ENCODE assay signal across 24 cellular contexts in the genomic region with DNA sequence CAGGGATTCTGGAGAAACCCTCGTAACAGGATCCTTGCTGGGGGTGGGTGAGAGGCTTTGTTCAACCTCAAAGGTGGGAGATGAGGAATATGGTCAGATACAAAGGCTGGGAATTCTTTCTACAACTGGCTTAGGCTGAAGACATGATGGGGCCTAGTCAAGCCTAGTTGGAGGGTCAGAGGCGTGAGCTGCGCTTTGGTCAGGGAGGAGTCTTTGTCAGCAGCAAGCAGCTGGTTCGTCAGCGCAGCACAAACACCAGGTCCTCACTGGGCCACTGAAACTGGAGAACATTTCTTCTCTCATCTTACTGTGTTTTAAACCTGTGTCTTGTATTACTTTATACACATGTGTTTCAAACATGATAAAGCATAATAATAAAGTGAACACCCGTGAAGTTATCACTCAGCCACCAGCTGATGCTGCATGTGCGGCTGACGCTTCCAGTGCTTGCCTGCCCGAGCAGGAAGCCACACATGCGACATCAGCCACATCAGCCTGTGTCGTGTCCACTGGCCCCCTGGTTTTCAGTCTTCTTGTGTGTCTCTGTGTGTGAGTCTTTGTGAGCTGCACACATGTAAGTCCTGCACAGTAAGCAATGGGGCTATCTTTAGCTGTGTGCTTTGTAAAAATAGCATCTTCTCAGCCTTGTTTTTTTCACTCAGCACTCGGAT.
DNase-seq lines count a peak whose midpoint lies in the region; ATAC-seq and TF ChIP-seq lines count a peak whose summit lies in the region.
"Had no signal": no experiment of that assay in that cellular context is flagged by ENCODE, and none has a peak within 500 bp of the region (broad histone marks: within the 10 kb centered on the region; RNA-seq: fewer than 3 reads in every experiment).

No MANE protein-coding gene starts in this region.

- no peak overlapping the region for H3K4ac ChIP-seq in mesendoderm (ENCODE audit: low read depth, low read length)

- H4K20me1 ChIP-seq in MM.1S (ENCODE audit: insufficient read depth, low read length), result no peaks in the 10 kb centered on the region

- H3K27me3 Mint-ChIP-seq in type B pancreatic cell, result no peaks in the 10 kb centered on the region
- H3K27me3 Mint-ChIP-seq: activated naive CD8-positive, alpha-beta T cell treated with anti-CD3 and anti-CD28 coated beads for 36 hours had no signal

- H2BK5ac ChIP-seq in mesendoderm (ENCODE audit: low read length), result no peak overlapping the region

- H3F3A ChIP-seq in MM.1S (ENCODE audit: insufficient read depth, low read length), result peaks cover 28% of the 10 kb centered on the region

- H3K56ac ChIP-seq in mesendoderm (ENCODE audit: low read length), result no peak overlapping the region

- ATAC-seq in left ventricle myocardium superior (no peak), HG03280 (IDR thresholded peaks at IDR 0.05; ENCODE audit: unreplicated experiment) (no peak)
- ATAC-seq: lower lobe of right lung had no signal

- peaks cover 5% of the 10 kb centered on the region for H3K4me1 Mint-ChIP-seq in type B pancreatic cell (ENCODE audit: unreplicated experiment)

- H3K4me3 ChIP-seq in right atrium auricular region (no peak overlapping the region), MM.1S (ENCODE audit: low read length) (no peak overlapping the region), colonic mucosa (no peak overlapping the region), mesendoderm (ENCODE audit: low read length) (no peak overlapping the region)
- H3K4me3 ChIP-seq: lower lobe of right lung, SK-N-MC, smooth muscle cell had no signal

- H2BK15ac ChIP-seq in mesendoderm (replicated peaks; ENCODE audit: low read depth), result no peak overlapping the region

- no peak overlapping the region for H4K8ac ChIP-seq in mesendoderm (ENCODE audit: low read depth, low read length)

- H2AK5ac ChIP-seq in mesendoderm (ENCODE audit: low read length), result no peak overlapping the region

- H3K4me3 Mint-ChIP-seq in type B pancreatic cell, result no peak overlapping the region
- H3K4me3 Mint-ChIP-seq: activated naive CD8-positive, alpha-beta T cell treated with anti-CD3 and anti-CD28 coated beads for 36 hours; activated T-helper 1 cell treated with anti-CD3 and anti-CD28 coated beads, Interleukin-12 subunit alpha, Interleukin-12 subunit beta, Interleukin-2, Interleukin-4 antibody, amounts not matched to agents 30 ng/mL and 10 ng/mL and 1 ng/mL, durations not matched to agents 14 hours and 24 hours and 36 hours; CD4-positive, alpha-beta memory T cell; T-helper 2 cell treated with Interferon-gamma antibody and Interleukin-4, amounts not matched to agents 5 μg/mL and 100 μg/mL, for 36 hours had no signal

- H3K9me3 ChIP-seq in right atrium auricular region (no peaks in the 10 kb centered on the region), MM.1S (replicated peaks; ENCODE audit: insufficient read depth, low read length) (no peaks in the 10 kb centered on the region), colonic mucosa (no peaks in the 10 kb centered on the region)
- H3K9me3 ChIP-seq: lower lobe of right lung had no signal

- H2BK120ac ChIP-seq in mesendoderm (ENCODE audit: low read depth, low read length), result no peak overlapping the region

- no peak overlapping the region for H3K18ac ChIP-seq in mesendoderm (ENCODE audit: low read length)

- H3K4me1 ChIP-seq in right atrium auricular region, result peaks cover 0 to 34% of the 10 kb centered on the region in 2 donors
- H3K4me1 ChIP-seq in MM.1S (ENCODE audit: low read length), result peaks cover 47% of the 10 kb centered on the region
- peaks cover 8% of the 10 kb centered on the region for H3K4me1 ChIP-seq in colonic mucosa
- H3K4me1 ChIP-seq in mesendoderm (ENCODE audit: control insufficient read depth, low read depth, low read length), result no peaks in the 10 kb centered on the region
- H3K4me1 ChIP-seq: lower lobe of right lung had no signal

- no peaks in the 10 kb centered on the region for H3K9me3 Mint-ChIP-seq in type B pancreatic cell
- H3K9me3 Mint-ChIP-seq: activated naive CD8-positive, alpha-beta T cell treated with anti-CD3 and anti-CD28 coated beads for 36 hours; activated T-helper 1 cell treated with anti-CD3 and anti-CD28 coated beads, Interleukin-12 subunit alpha, Interleukin-12 subunit beta, Interleukin-2, Interleukin-4 antibody, amounts not matched to agents 30 ng/mL and 10 ng/mL and 1 ng/mL, durations not matched to agents 14 hours and 24 hours and 36 hours; T-helper 2 cell treated with Interferon-gamma antibody and Interleukin-4, amounts not matched to agents 5 μg/mL and 100 μg/mL, for 36 hours had no signal

- H2AFZ ChIP-seq in MM.1S (ENCODE audit: low read length), result no peak overlapping the region

- DNase-seq in right atrium auricular region (ENCODE audit: low spot score) (peak; percentile 51), left ventricle myocardium superior (no peak), MM.1S (peak; percentile 32), colonic mucosa (peak; percentile 12), type B pancreatic cell (ENCODE audit: extremely low spot score, unreplicated experiment) (peak; percentile 51), mesendoderm (no peak), SK-N-DZ (ENCODE audit: low spot score) (no peak)
- DNase-seq: activated CD4-positive, alpha-beta T cell treated with anti-CD3 and anti-CD28 coated beads, Interleukin-2, amount 50 U/mL, for 4 hours; activated naive CD8-positive, alpha-beta T cell treated with anti-CD3 and anti-CD28 coated beads for 36 hours; CD4-positive, alpha-beta memory T cell; DMS79 treated with DMSO at 0.1 percent for 48 hours; effector CD8-positive, alpha-beta T cell; lower lobe of right lung; NCI-H1092 treated with DMSO at 0.1 percent for 48 hours; NCI-H2029 treated with DMSO at 0.1 percent for 48 hours; NCI-H510A; stimulated activated CD4-positive, alpha-beta T cell treated with anti-CD3 and anti-CD28 coated beads, Interleukin-2, amount 100 ng/mL, for 48 hours; stimulated activated naive CD4-positive, alpha-beta T cell treated with Interleukin-2 at 50 U/mL for 16 hours had no signal

- H3K79me1 ChIP-seq in mesendoderm (ENCODE audit: low read length), result no peaks in the 10 kb centered on the region

- 0 out of 2 replicates have a peak overlapping the region, but pooled peaks have one; percentile 2 for H3K9ac ChIP-seq in MM.1S (ENCODE audit: low read length)
- H3K9ac ChIP-seq in colonic mucosa (ENCODE audit: low read depth in 2 of 2, low read length in 2 of 2), result no peak overlapping the region
- no peak overlapping the region for H3K9ac ChIP-seq in mesendoderm (ENCODE audit: low read length)

- peak overlapping the region; percentile 91 for H3K4me2 ChIP-seq in MM.1S (ENCODE audit: low read depth, low read length)
- H3K4me2 ChIP-seq in mesendoderm (ENCODE audit: low read length), result no peak overlapping the region
- H3K4me2 ChIP-seq: smooth muscle cell had no signal

- WGBS in mesendoderm (ENCODE audit: extremely low coverage, insufficient coverage, low lambda C conversion rate), result no CpG with 5 or more reads among the region's 12 CpGs

- TF ChIP-seq CTCF in right atrium auricular region (IDR thresholded peaks at IDR 0.05) (no peak), MM.1S (IDR thresholded peaks at IDR 0.05; ENCODE audit: low read length) (no peak), colonic mucosa (IDR thresholded peaks at IDR 0.05) (no peak), type B pancreatic cell (conservative IDR thresholded peaks at IDR 0.05) (no peak)

- H3K27me3 ChIP-seq in right atrium auricular region (no peaks in the 10 kb centered on the region), MM.1S (replicated peaks; ENCODE audit: insufficient read depth, low read length) (no peaks in the 10 kb centered on the region), colonic mucosa (no peaks in the 10 kb centered on the region), mesendoderm (ENCODE audit: insufficient read depth, low read length, poor library complexity) (no peaks in the 10 kb centered on the region)

- H3K79me2 ChIP-seq in MM.1S (ENCODE audit: low read length), result peaks cover 7% of the 10 kb centered on the region; the same call in 1 of the 2 replicates
- no peaks in the 10 kb centered on the region for H3K79me2 ChIP-seq in mesendoderm (ENCODE audit: control insufficient read depth, insufficient read depth, low read length)

- peaks cover 8% of the 10 kb centered on the region for H3K36me3 Mint-ChIP-seq in type B pancreatic cell
- H3K36me3 Mint-ChIP-seq: activated naive CD8-positive, alpha-beta T cell treated with anti-CD3 and anti-CD28 coated beads for 36 hours had no signal

- intact Hi-C loops in left ventricle myocardium superior (cut with micrococcal nuclease), result no loop called here
- intact Hi-C loops in colonic mucosa (cut with DNase I), result no loop called here

- no peaks in the 10 kb centered on the region for H3K9me2 ChIP-seq in MM.1S (replicated peaks; ENCODE audit: insufficient read depth, low read length)

- peak overlapping the region; percentile 14 for H3K27ac Mint-ChIP-seq in type B pancreatic cell
- H3K27ac Mint-ChIP-seq: activated naive CD8-positive, alpha-beta T cell treated with anti-CD3 and anti-CD28 coated beads for 36 hours; activated T-helper 1 cell treated with anti-CD3 and anti-CD28 coated beads, Interleukin-12 subunit alpha, Interleukin-12 subunit beta, Interleukin-2, Interleukin-4 antibody, amounts not matched to agents 30 ng/mL and 10 ng/mL and 1 ng/mL, durations not matched to agents 14 hours and 24 hours and 36 hours; T-helper 2 cell treated with Interferon-gamma antibody and Interleukin-4, amounts not matched to agents 5 μg/mL and 100 μg/mL, for 36 hours had no signal

- H3K36me3 ChIP-seq in right atrium auricular region (peaks cover 23% of the 10 kb centered on the region), MM.1S (replicated peaks; ENCODE audit: insufficient read depth, low read length) (no peaks in the 10 kb centered on the region), colonic mucosa (no peaks in the 10 kb centered on the region), mesendoderm (ENCODE audit: control insufficient read depth, insufficient read depth, low read length) (no peaks in the 10 kb centered on the region)
- H3K36me3 ChIP-seq: lower lobe of right lung had no signal

- no peak overlapping the region for H3K23ac ChIP-seq in mesendoderm (ENCODE audit: low read length)

- H3K27ac ChIP-seq in right atrium auricular region (peak overlapping the region in 1 of 2 donors; percentile 31), MM.1S (ENCODE audit: low read length) (peak overlapping the region; percentile 28; the same call in 1 of the 2 replicates), colonic mucosa (no peak overlapping the region), mesendoderm (ENCODE audit: low read depth, low read length) (no peak overlapping the region)
- H3K27ac ChIP-seq: lower lobe of right lung, SK-N-MC, VCaP had no signal

- H4K5ac ChIP-seq in mesendoderm (ENCODE audit: low read length), result no peak overlapping the region

Comparison
In these comparisons a context has a peak if more than half of its experiments do, and no peak if none do; other contexts are left out.
1. DNase-seq: peak in right atrium auricular region (single experiment), MM.1S (single experiment), colonic mucosa (single experiment) and type B pancreatic cell (single experiment); none in left ventricle myocardium superior (single experiment), mesendoderm (single experiment) and SK-N-DZ (single experiment).